In genomic region chr22:44625981-44626687, GRCh38 we compare ENCODE assay signal across 8 cellular contexts.
DNase-seq lines count a peak whose midpoint lies in the region; ATAC-seq, FAIRE-seq and TF ChIP-seq lines count a peak whose summit lies in the region.

No MANE protein-coding gene starts in this region.

- TF ChIP-seq CTCF in OCI-LY1 (IDR thresholded peaks at IDR 0.05; ENCODE audit: low read length) (peak; percentile 95), endothelial cell of umbilical vein (IDR thresholded peaks at IDR 0.05; ENCODE audit: extremely low read depth in 1 of 2, insufficient read depth in 1 of 2, low read depth in 1 of 2, low read length in 2 of 2) (peak; percentile 85 to 88)

- dilution Hi-C loops in endothelial cell of umbilical vein (cut with MboI; ENCODE audit: extremely low pct_ligation_motif_present, low sequenced_read_pairs) = no loop called here

- no peaks in the 10 kb centered on the region for H3K4me1 ChIP-seq in OCI-LY1 (ENCODE audit: insufficient read depth, low read length, severe bottlenecking)
- no peaks in the 10 kb centered on the region for H3K4me1 ChIP-seq in endothelial cell of umbilical vein (ENCODE audit: control insufficient read depth, extremely low read depth, insufficient read depth, low read length)

- FAIRE-seq in endothelial cell of umbilical vein (lab: Jason Lieb, UNC) = peak; percentile 69

- H4K20me1 ChIP-seq in OCI-LY1 (ENCODE audit: insufficient read depth, low read length) (no peaks in the 10 kb centered on the region), endothelial cell of umbilical vein (replicated peaks; ENCODE audit: control insufficient read depth, extremely low read depth, insufficient read depth, low read length) (no peaks in the 10 kb centered on the region)

- no peak overlapping the region for H3K9ac ChIP-seq in OCI-LY1 (ENCODE audit: low read length)
- H3K9ac ChIP-seq in endothelial cell of umbilical vein (replicated peaks; ENCODE audit: extremely low read depth, insufficient read depth, low read length) = no peak overlapping the region

- ATAC-seq in HG02798 (IDR thresholded peaks at IDR 0.05; ENCODE audit: poor library complexity, unreplicated experiment) (peak; percentile 45), GM19395 (IDR thresholded peaks at IDR 0.05; ENCODE audit: unreplicated experiment) (no peak)

- H3K36me3 ChIP-seq in OCI-LY1 (ENCODE audit: insufficient read depth, low read length) (no peaks in the 10 kb centered on the region), endothelial cell of umbilical vein (ENCODE audit: control insufficient read depth in 2 of 2, extremely low read depth in 1 of 2, insufficient read depth in 2 of 2, low read length in 2 of 2) (no peaks in the 10 kb centered on the region)

- no peaks in the 10 kb centered on the region for H3K9me1 ChIP-seq in endothelial cell of umbilical vein (replicated peaks; ENCODE audit: control insufficient read depth, extremely low read depth, insufficient read depth, low read length)

- H3K4me2 ChIP-seq in OCI-LY1 (ENCODE audit: low read length) = no peak overlapping the region
- H3K4me2 ChIP-seq in endothelial cell of umbilical vein (ENCODE audit: insufficient read depth, low read length) = no peak overlapping the region

- H3K9me3 ChIP-seq in OCI-LY1 (ENCODE audit: low read length) = no peaks in the 10 kb centered on the region
- no peaks in the 10 kb centered on the region for H3K9me3 ChIP-seq in endothelial cell of umbilical vein (replicated peaks; ENCODE audit: control insufficient read depth, insufficient read depth, low read length)

- intact Hi-C loops in endothelial cell of umbilical vein (cut with micrococcal nuclease) = loop anchor here (1.0 to 10.0 kb wide), 4 partner anchors 261 to 633 kb away; no protein-coding TSS in a partner anchor

- no peaks in the 10 kb centered on the region for H3F3A ChIP-seq in OCI-LY1 (ENCODE audit: insufficient read depth, low read length)

- H3K79me2 ChIP-seq in OCI-LY1 (ENCODE audit: insufficient read depth, low read length) (no peaks in the 10 kb centered on the region), endothelial cell of umbilical vein (ENCODE audit: control insufficient read depth, insufficient read depth, low read length) (no peaks in the 10 kb centered on the region)

- TF ChIP-seq POLR2A in endothelial cell of umbilical vein (IDR thresholded peaks at IDR 0.05; ENCODE audit: low read depth, low read length) = no peak

- H2AFZ ChIP-seq in OCI-LY1 (ENCODE audit: low read length) (no peak overlapping the region), endothelial cell of umbilical vein (ENCODE audit: low read depth, low read length) (no peak overlapping the region)

- BruUV-seq in endothelial cell of umbilical vein (replicated peaks; lab: Mats Ljungman, UMichigan) = no TSS peak

- H3K27ac ChIP-seq in OCI-LY1 (ENCODE audit: low read depth, low read length, poor library complexity, severe bottlenecking) (no peak overlapping the region), endothelial cell of umbilical vein (ENCODE audit: insufficient read depth, low read depth, low read length) (no peak overlapping the region)

- H3K4me3 ChIP-seq in OCI-LY1 (ENCODE audit: low read depth, low read length, poor library complexity, severe bottlenecking) = no peak overlapping the region
- H3K4me3 ChIP-seq in endothelial cell of umbilical vein (replicated peaks in 1 of 3; ENCODE audit: insufficient read depth in 1 of 3, low read depth in 1 of 3, low read length in 3 of 3) = no peak overlapping the region

- no peaks in the 10 kb centered on the region; the same call in 1 of the 2 replicates for H3K27me3 ChIP-seq in OCI-LY1 (ENCODE audit: insufficient read depth, low read length)
- no peaks in the 10 kb centered on the region for H3K27me3 ChIP-seq in endothelial cell of umbilical vein (ENCODE audit: control insufficient read depth in 2 of 2, insufficient read depth in 2 of 2, low read length in 2 of 2)

- no peaks in the 10 kb centered on the region for H3K9me2 ChIP-seq in OCI-LY1 (ENCODE audit: low read depth, low read length)

- peak in 10 of 14 donors; percentile 5 to 61 (median 39) for DNase-seq in C1 segment of cervical spinal cord (lab: John Stamatoyannopoulos, UW)
- peak; percentile 71 for DNase-seq in activated T-cell treated with anti-CD3 and anti-CD28 coated beads for 1 hour (ENCODE audit: low read depth)
- DNase-seq in endothelial cell of umbilical vein (ENCODE audit: low read depth, low spot score) = peak; percentile 62
- DNase-seq in myocyte (ENCODE audit: low read depth) = peak; percentile 67
- peak; percentile 61 to 71 for DNase-seq in stimulated activated CD8-positive, alpha-beta memory T cell treated with anti-CD3 and anti-CD28 coated beads, Interleukin-7, amount 100 ng/mL, for 1 hour (ENCODE audit: low read depth in 2 of 2)

- CTCF ChIA-PET in endothelial cell of umbilical vein (lab: Charles Lee) = interaction anchor here (0.6 to 4.6 kb wide), 34 partner anchors 9 to 1394 kb away, joined by 3 to 92 read pairs (median 4); no protein-coding TSS in a partner anchor

- POLR2A ChIA-PET in endothelial cell of umbilical vein (lab: Charles Lee) = no interaction called here

TF ChIP-seq in endothelial cell of umbilical vein, 7 proteins besides CTCF, POLR2A, EP300 and RAD21:
- TF ChIP-seq MAX (IDR thresholded peaks at IDR 0.05; ENCODE audit: insufficient read depth, insufficient read length) (no peak), EZH2 (IDR thresholded peaks at IDR 0.05; ENCODE audit: borderline replicate concordance, low read depth, low read length, severe bottlenecking) (no peak), POLR2AphosphoS5 (IDR thresholded peaks at IDR 0.05; ENCODE audit: insufficient read depth, low read depth, low read length) (no peak), JUN (IDR thresholded peaks at IDR 0.05; ENCODE audit: borderline replicate concordance, insufficient read depth, insufficient read length, low read depth) (no peak), GATA2 (IDR thresholded peaks at IDR 0.05; ENCODE audit: insufficient read depth, insufficient read length, low read depth, low read length) (no peak), FOS (IDR thresholded peaks at IDR 0.05; ENCODE audit: borderline replicate concordance, insufficient read depth, low read length) (no peak), MYC (IDR thresholded peaks at IDR 0.05; ENCODE audit: low read depth, low read length) (no peak)
